Comparison of ENCODE assay signal across 2 cellular contexts in the genomic region with DNA sequence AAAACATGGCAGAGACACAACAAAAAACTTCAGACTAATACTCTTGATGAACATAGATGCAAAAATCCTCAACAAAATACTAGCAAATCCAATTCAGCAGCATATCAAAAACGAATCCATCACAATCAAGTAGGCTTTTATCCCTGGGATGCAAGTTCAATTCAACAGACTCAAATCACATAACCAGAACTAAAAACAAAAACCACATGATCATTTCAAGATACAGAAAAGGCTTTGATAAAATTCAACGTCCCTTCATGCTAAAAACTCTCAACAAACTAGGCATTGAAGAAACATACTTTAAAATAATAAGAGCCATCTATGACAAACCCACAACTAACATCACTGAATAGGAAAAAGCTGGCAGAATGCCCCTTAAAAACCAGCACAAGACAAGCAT.
"Had no signal": no experiment of that assay in that cellular context is flagged by ENCODE, and none has a peak within 500 bp of the region (broad histone marks: within the 10 kb centered on the region; RNA-seq: fewer than 3 reads in every experiment).

No MANE protein-coding gene starts in this region.

- DNase-seq: IMR-90, KBM-7 had no signal
